Comparison of ENCODE assay signal across 17 cellular contexts in the genomic region with DNA sequence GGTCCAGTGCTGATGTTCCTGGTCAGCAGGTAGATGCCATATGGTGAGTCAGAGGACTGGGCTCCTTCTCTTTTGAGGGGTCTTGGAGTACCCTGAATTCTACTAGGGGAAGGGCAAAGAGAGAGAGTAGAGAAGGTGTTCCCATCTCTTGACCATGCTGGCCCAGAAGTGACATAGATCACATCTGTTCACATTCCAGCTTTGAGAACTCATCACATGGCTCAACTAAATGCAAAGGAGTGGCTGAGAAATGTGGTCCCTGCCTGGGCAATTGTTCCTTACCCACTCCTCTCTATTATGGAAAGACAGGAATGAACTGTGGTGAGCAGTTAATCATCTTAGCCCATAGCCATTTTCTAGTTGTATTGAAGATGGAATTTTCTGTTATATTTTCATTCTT.
A peak's percentile ranks its signal among the peaks of the same experiment; 100 is the strongest.
DNase-seq lines count a peak whose midpoint lies in the region; ATAC-seq, FAIRE-seq and TF ChIP-seq lines count a peak whose summit lies in the region.
"Had no signal": no experiment of that assay in that cellular context is flagged by ENCODE, and none has a peak within 500 bp of the region (broad histone marks: within the 10 kb centered on the region; RNA-seq: fewer than 3 reads in every experiment).

No MANE protein-coding gene starts in this region.

- TF ChIP-seq EP300 in A549 (IDR thresholded peaks at IDR 0.05): no peak

- peaks cover 2% of the 10 kb centered on the region for H3K9me3 Mint-ChIP-seq in astrocyte (ENCODE audit: unreplicated experiment)
- no peaks in the 10 kb centered on the region for H3K9me3 Mint-ChIP-seq in activated T-cell treated with anti-CD3 and anti-CD28 coated beads, Interleukin-2, amount 50 U/mL, for 72 hours

- CTCF ChIA-PET in A549 (lab: Yijun Ruan, JAX): no interaction called here
- CTCF ChIA-PET in HCT116 (lab: Charles Lee): no interaction called here

- RAD21 ChIA-PET in HCT116 (lab: Charles Lee; ENCODE audit: low non-redundant PET in 1 of 2, low total read pairs in 2 of 2, uncharacterized antibody in 2 of 2, unreplicated experiment in 2 of 2): no interaction called here

- no peak for TF ChIP-seq CTCF in A549 (IDR thresholded peaks at IDR 0.05)
- no peak for TF ChIP-seq CTCF in HCT116 (IDR thresholded peaks at IDR 0.05 in 2 of 3, conservative IDR thresholded peaks at IDR 0.05 in 1 of 3; ENCODE audit: borderline replicate concordance in 1 of 3, insufficient read depth in 1 of 3, low read depth in 2 of 3, low read length in 2 of 3)
- no peak for TF ChIP-seq CTCF in astrocyte (IDR thresholded peaks at IDR 0.05; ENCODE audit: insufficient read depth, low read depth, low read length)

- no peaks in the 10 kb centered on the region for H3K9me2 ChIP-seq in HCT116 (ENCODE audit: insufficient read depth)

- no peaks in the 10 kb centered on the region for H3K27me3 Mint-ChIP-seq in astrocyte (ENCODE audit: low read depth, unreplicated experiment)
- H3K27me3 Mint-ChIP-seq in activated T-cell treated with anti-CD3 and anti-CD28 coated beads, Interleukin-2, amount 50 U/mL, for 72 hours (ENCODE audit: low read depth): peaks cover 17% of the 10 kb centered on the region

- H3K9me3 ChIP-seq in A549 (peaks cover 5% of the 10 kb centered on the region; the same call in 1 of the 3 replicates), HCT116 (ENCODE audit: control insufficient read depth in 1 of 2, insufficient read depth in 1 of 2, low read depth in 1 of 2, low read length in 2 of 2) (no peaks in the 10 kb centered on the region), astrocyte (ENCODE audit: insufficient read depth, low read depth, low read length) (no peaks in the 10 kb centered on the region), mesodermal cell (ENCODE audit: control insufficient read depth, low read length) (no peaks in the 10 kb centered on the region)
- H3K9me3 ChIP-seq: HAP-1 had no signal

- intact Hi-C loops in HCT116 (cut with micrococcal nuclease): no loop called here

- no TSS peak for BruUV-seq in HCT116 (replicated peaks; lab: Mats Ljungman, UMichigan)

- H4K20me1 ChIP-seq in HCT116 (ENCODE audit: insufficient read depth) (no peaks in the 10 kb centered on the region), astrocyte (ENCODE audit: insufficient read depth, low read length) (no peaks in the 10 kb centered on the region)

- H3K4me2 ChIP-seq in A549: peak overlapping the region; percentile 32; the same call in 1 of the 3 replicates
- H3K4me2 ChIP-seq in HCT116 (ENCODE audit: low read length): peak overlapping the region; percentile 68
- H3K4me2 ChIP-seq in astrocyte (ENCODE audit: low read length): peak overlapping the region; percentile 50

- H3K9ac ChIP-seq in HCT116 (ENCODE audit: low read length) (no peak overlapping the region), astrocyte (ENCODE audit: low read length) (no peak overlapping the region)

- H3K27me3 ChIP-seq in HCT116 (ENCODE audit: insufficient read depth, low read length) (no peaks in the 10 kb centered on the region), astrocyte (ENCODE audit: insufficient read depth, low read length) (no peaks in the 10 kb centered on the region)

- TF ChIP-seq RAD21 in A549 (conservative IDR thresholded peaks at IDR 0.05 in 1 of 2, IDR thresholded peaks at IDR 0.05 in 1 of 2) (no peak), HCT116 (IDR thresholded peaks at IDR 0.05; ENCODE audit: low read depth) (no peak)

- H2AFZ ChIP-seq in HCT116 (ENCODE audit: low read depth, low read length, poor library complexity, severe bottlenecking) (no peak overlapping the region), astrocyte (ENCODE audit: low read depth, low read length) (no peak overlapping the region)

- DNase-seq in A549 (ENCODE audit: low read depth in 1 of 2, low spot score in 1 of 2): no peak
- no peak for DNase-seq in HCT116 (ENCODE audit: low read depth, low spot score)
- DNase-seq in astrocyte (ENCODE audit: low read depth): no peak
- no peak for DNase-seq in NCI-H2081 treated with DMSO at 0.1 percent for 48 hours (lab: John Stamatoyannopoulos, UW)
- no peak for DNase-seq in activated T-cell treated with anti-CD3 and anti-CD28 coated beads, Interleukin-2, amount 50 U/mL, for 72 hours
- DNase-seq: COR-L47, GF-D8, NCI-H1092 treated with DMSO at 0.1 percent for 48 hours, NCI-H1694 treated with DMSO at 0.1 percent for 48 hours, NCI-H748 treated with DMSO at 0.1 percent for 48 hours, SHP77 had no signal

- FAIRE-seq in A549 (lab: Jason Lieb, UNC): no peak
- FAIRE-seq in astrocyte (lab: Jason Lieb, UNC): no peak
- FAIRE-seq: K562 had no signal

- H3K27ac Mint-ChIP-seq in astrocyte (ENCODE audit: unreplicated experiment): peak overlapping the region; percentile 82
- H3K27ac Mint-ChIP-seq in activated T-cell treated with anti-CD3 and anti-CD28 coated beads, Interleukin-2, amount 50 U/mL, for 72 hours: no peak overlapping the region
- H3K27ac Mint-ChIP-seq: CD14-positive monocyte had no signal

- peak overlapping the region; percentile 31 for H3K4me3 Mint-ChIP-seq in astrocyte (ENCODE audit: unreplicated experiment)
- no peak overlapping the region for H3K4me3 Mint-ChIP-seq in activated T-cell treated with anti-CD3 and anti-CD28 coated beads, Interleukin-2, amount 50 U/mL, for 72 hours
- H3K4me3 Mint-ChIP-seq: CD14-positive monocyte had no signal

- H3K36me3 ChIP-seq in HCT116 (ENCODE audit: control insufficient read depth in 1 of 2, insufficient read depth in 2 of 2, low read length in 2 of 2) (no peaks in the 10 kb centered on the region), astrocyte (ENCODE audit: insufficient read depth, low read length) (no peaks in the 10 kb centered on the region), mesodermal cell (ENCODE audit: control insufficient read depth, insufficient read depth, low read length) (no peaks in the 10 kb centered on the region)
- H3K36me3 ChIP-seq: HAP-1 had no signal

- no peaks in the 10 kb centered on the region for H3K36me3 Mint-ChIP-seq in astrocyte (ENCODE audit: low read depth, unreplicated experiment)
- H3K36me3 Mint-ChIP-seq in activated T-cell treated with anti-CD3 and anti-CD28 coated beads, Interleukin-2, amount 50 U/mL, for 72 hours (ENCODE audit: insufficient read depth in 2 of 2): peaks cover 0 to 4% of the 10 kb centered on the region in 2 donors
- H3K36me3 Mint-ChIP-seq: CD14-positive monocyte had no signal

- POLR2A ChIA-PET in A549 (lab: Yijun Ruan, JAX): no interaction called here
- POLR2A ChIA-PET in HCT116 (lab: Charles Lee): no interaction called here

- H3K4me1 ChIP-seq in A549: peaks cover 10% of the 10 kb centered on the region; the same call in 2 of the 3 replicates
- H3K4me1 ChIP-seq in HCT116 (ENCODE audit: control insufficient read depth in 1 of 2, insufficient read depth in 2 of 2, low read length in 2 of 2): peaks cover 21 to 47% of the 10 kb centered on the region in 2 experiments
- peaks cover 14% of the 10 kb centered on the region for H3K4me1 ChIP-seq in astrocyte (ENCODE audit: insufficient read depth, low read length)
- H3K4me1 ChIP-seq in mesodermal cell (ENCODE audit: control insufficient read depth, insufficient read depth, low read length, poor library complexity, severe bottlenecking): peaks cover 46% of the 10 kb centered on the region
- H3K4me1 ChIP-seq: HAP-1 had no signal

- TF ChIP-seq POLR2A in A549 (IDR thresholded peaks at IDR 0.05; ENCODE audit: low read length) (no peak), HCT116 (IDR thresholded peaks at IDR 0.05; ENCODE audit: borderline replicate concordance, extremely low read depth, insufficient read depth, insufficient read length) (no peak)

- H3K27ac ChIP-seq in A549: 0 out of 6 replicates have a peak overlapping the region, but pooled peaks of 1 of the 2 experiments have one; percentile 31
- H3K27ac ChIP-seq in HCT116 (ENCODE audit: low read depth, low read length): no peak overlapping the region
- H3K27ac ChIP-seq in astrocyte (ENCODE audit: low read depth, low read length): peak overlapping the region; percentile 43
- H3K27ac ChIP-seq in mesodermal cell (ENCODE audit: low read depth, low read length, severe bottlenecking): peak overlapping the region; percentile 75

- ATAC-seq in A549: no peak
- ATAC-seq in HCT116: no peak
- ATAC-seq in GM21576 (IDR thresholded peaks at IDR 0.05; ENCODE audit: unreplicated experiment): no peak
- ATAC-seq in HG02642 (IDR thresholded peaks at IDR 0.05; ENCODE audit: poor library complexity, unreplicated experiment): no peak
- ATAC-seq in activated T-cell treated with anti-CD3 and anti-CD28 coated beads, Interleukin-2, amount 50 U/mL, for 72 hours (replicated peaks in 1 of 2): no peak
- ATAC-seq: K562 had no signal

- H3K4me1 Mint-ChIP-seq in astrocyte (ENCODE audit: low read depth, unreplicated experiment): peaks cover 31% of the 10 kb centered on the region
- no peaks in the 10 kb centered on the region for H3K4me1 Mint-ChIP-seq in activated T-cell treated with anti-CD3 and anti-CD28 coated beads, Interleukin-2, amount 50 U/mL, for 72 hours (ENCODE audit: low read depth)
- H3K4me1 Mint-ChIP-seq: CD14-positive monocyte had no signal

- H3K4me3 ChIP-seq in A549 (no peak overlapping the region), HCT116 (replicated peaks in 1 of 2; ENCODE audit: low read depth in 1 of 2, low read length in 2 of 2) (no peak overlapping the region), astrocyte (ENCODE audit: insufficient read depth, low read depth, low read length) (no peak overlapping the region), mesodermal cell (ENCODE audit: extremely low read depth, insufficient read depth, low read length, poor library complexity, severe bottlenecking) (no peak overlapping the region)
- H3K4me3 ChIP-seq: HAP-1, K562 had no signal

- H3K79me2 ChIP-seq in HCT116 (ENCODE audit: insufficient read depth, low read length) (no peaks in the 10 kb centered on the region), astrocyte (ENCODE audit: insufficient read depth, low read length) (no peaks in the 10 kb centered on the region)

TF ChIP-seq in HCT116, 20 proteins besides CTCF, POLR2A, EP300 and RAD21 (continues in another document):
- TF ChIP-seq EZH2phosphoT487 (IDR thresholded peaks at IDR 0.05; ENCODE audit: borderline replicate concordance): no peak
- no peak for TF ChIP-seq EGR1 (IDR thresholded peaks at IDR 0.05; ENCODE audit: low read depth)
- no peak for TF ChIP-seq ZNF274 (IDR thresholded peaks at IDR 0.05; ENCODE audit: low read depth, low read length)
- no peak for TF ChIP-seq CBX3 (IDR thresholded peaks at IDR 0.05; ENCODE audit: low read depth)
- no peak for TF ChIP-seq SP1 (IDR thresholded peaks at IDR 0.05; ENCODE audit: low read depth)
- TF ChIP-seq ELF1 (IDR thresholded peaks at IDR 0.05; ENCODE audit: borderline replicate concordance, low read depth): no peak
- no peak for TF ChIP-seq YY1 (IDR thresholded peaks at IDR 0.05; ENCODE audit: extremely low read depth, insufficient replicate concordance, low read depth, low read length)
- TF ChIP-seq, protein P1, sequence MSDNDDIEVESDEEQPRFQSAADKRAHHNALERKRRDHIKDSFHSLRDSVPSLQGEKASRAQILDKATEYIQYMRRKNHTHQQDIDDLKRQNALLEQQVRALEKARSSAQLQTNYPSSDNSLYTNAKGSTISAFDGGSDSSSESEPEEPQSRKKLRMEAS (IDR thresholded peaks at IDR 0.05): no peak
- TF ChIP-seq JUND (IDR thresholded peaks at IDR 0.05): no peak
- TF ChIP-seq CEBPB (IDR thresholded peaks at IDR 0.05; ENCODE audit: low read depth): no peak
- no peak for TF ChIP-seq SIN3A (IDR thresholded peaks at IDR 0.05; ENCODE audit: low read depth)
- no peak for TF ChIP-seq ZFX (IDR thresholded peaks at IDR 0.05)
